Comparison of ENCODE assay signal across 8 cellular contexts in genomic region chr15:39583586-39584265, GRCh38. TPM values are rescaled to one million over a fixed set of nuclear protein-coding genes. Genes with fewer than 3 reads are reported as not detected.
DNase-seq lines count a peak whose midpoint lies in the region; ATAC-seq and TF ChIP-seq lines count a peak whose summit lies in the region.

No MANE protein-coding gene starts in this region.

- H3K4me1 Mint-ChIP-seq in Calu3 (ENCODE audit: low read depth, unreplicated experiment) (peaks cover 9% of the 10 kb centered on the region), osteocyte (ENCODE audit: unreplicated experiment) (peaks cover 83% of the 10 kb centered on the region)

- H3K4me3 Mint-ChIP-seq in Calu3 (ENCODE audit: low read depth, unreplicated experiment) (peak overlapping the region; percentile 75), osteocyte (ENCODE audit: unreplicated experiment) (peak overlapping the region; percentile 97)

- intact Hi-C loops in Calu3 (cut with micrococcal nuclease; ENCODE audit: unreplicated experiment) (loop anchor here (5.0 to 10.0 kb wide), 4 partner anchors 179 to 766 kb away; no protein-coding TSS in a partner anchor), sciatic nerve (cut with DNase I) (loop anchor here (5.0 kb wide), 1 partner anchor 411 kb away; no protein-coding TSS in a partner anchor)

- ATAC-seq in GM21825 (IDR thresholded peaks at IDR 0.05; ENCODE audit: unreplicated experiment) (no peak), sciatic nerve (no peak), HG02623 (IDR thresholded peaks at IDR 0.05; ENCODE audit: unreplicated experiment) (no peak), GM18511 (IDR thresholded peaks at IDR 0.05; ENCODE audit: unreplicated experiment) (no peak)

- H3K36me3 Mint-ChIP-seq in Calu3 (ENCODE audit: insufficient read depth, unreplicated experiment) (peaks cover 33% of the 10 kb centered on the region), osteocyte (ENCODE audit: unreplicated experiment) (peaks cover 63% of the 10 kb centered on the region)

- TF ChIP-seq CTCF in Calu3 (IDR thresholded peaks at IDR 0.05; ENCODE audit: unreplicated experiment) (no peak), choroid plexus epithelial cell (conservative IDR thresholded peaks at IDR 0.05; ENCODE audit: low read depth, low read length) (peak; percentile 63), osteocyte (IDR thresholded peaks at IDR 0.05) (peak; percentile 66)

- no peaks in the 10 kb centered on the region for H3K9me3 Mint-ChIP-seq in Calu3 (ENCODE audit: low read depth, unreplicated experiment)
- no peaks in the 10 kb centered on the region for H3K9me3 Mint-ChIP-seq in osteocyte (ENCODE audit: unreplicated experiment)

- no peak overlapping the region for H3K27ac Mint-ChIP-seq in Calu3 (ENCODE audit: unreplicated experiment)
- peak overlapping the region; percentile 32 for H3K27ac Mint-ChIP-seq in osteocyte (ENCODE audit: unreplicated experiment)

- H3K27me3 Mint-ChIP-seq in Calu3 (ENCODE audit: unreplicated experiment): no peaks in the 10 kb centered on the region
- H3K27me3 Mint-ChIP-seq in osteocyte (ENCODE audit: unreplicated experiment): no peaks in the 10 kb centered on the region

- BruUV-seq in Calu3 (replicated peaks; lab: Mats Ljungman, UMichigan): no TSS peak

- peak overlapping the region; percentile 73 for H3K4me3 ChIP-seq in choroid plexus epithelial cell (ENCODE audit: low read depth, low read length)

- CTCF ChIA-PET in Calu3 (lab: Charles Lee): interaction anchor here (1.1 kb wide), 1 partner anchor 411 kb away, joined by 3 read pairs; no protein-coding TSS in a partner anchor

- DNase-seq in Calu3 (no peak), LHCN-M2 (ENCODE audit: low read depth) (peak; percentile 86), choroid plexus epithelial cell (ENCODE audit: low read depth) (peak; percentile 71), osteocyte (ENCODE audit: extremely low spot score, unreplicated experiment) (no peak), sciatic nerve (ENCODE audit: low spot score) (no peak)

RNA-seq across cellular contexts. Expression of gene THBS1, which starts 2.8 kb away (rescaled TPM):
- total RNA-seq in Calu3 (2022) (81.2 and 199 TPM in 2 replicates), LHCN-M2 (2014; rRNA removed) (2,731 and 2,850 TPM in 2 replicates), osteocyte (812 and 849 TPM in 2 replicates), sciatic nerve (1,018 TPM)
- polyA plus RNA-seq in LHCN-M2 (2012): 2,014 TPM

Comparison
In these comparisons a context has a peak if more than half of its experiments do, and no peak if none do; other contexts are left out.
1. DNase-seq: peak in LHCN-M2 (single experiment) and choroid plexus epithelial cell (single experiment); none in Calu3 (single experiment), osteocyte (single experiment) and sciatic nerve (single experiment).